Comparison of ENCODE assay signal across 14 cellular contexts in the genomic region with DNA sequence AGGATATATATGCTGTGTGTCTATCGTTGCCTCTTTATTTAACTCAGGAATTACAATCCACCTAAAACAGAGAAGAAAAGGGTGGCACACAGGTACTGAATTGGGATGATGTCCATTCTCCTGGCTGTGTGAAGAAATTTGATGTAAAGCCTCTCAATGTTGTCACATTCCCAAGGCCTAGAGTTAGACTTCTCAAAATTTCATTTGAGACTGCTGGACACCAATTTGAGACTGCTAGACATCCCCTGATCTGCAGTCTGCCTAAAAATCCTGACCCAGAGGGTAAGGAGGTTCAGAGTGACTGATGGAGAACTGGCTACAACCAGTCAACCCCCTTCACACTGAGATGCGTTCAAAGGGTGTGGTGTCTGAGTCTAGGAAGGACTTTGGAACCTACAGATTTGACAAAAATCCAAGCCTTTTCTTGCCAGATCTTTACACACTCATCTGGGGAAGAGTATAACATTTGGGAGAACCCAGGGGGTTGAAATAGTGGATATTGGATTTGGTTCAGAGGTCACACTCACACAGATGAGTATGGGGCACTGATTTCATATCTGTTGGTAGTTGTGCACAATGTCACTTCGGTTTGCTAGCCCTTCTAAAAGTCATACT. TPM values are rescaled to one million over a fixed set of nuclear protein-coding genes. Genes with fewer than 3 reads are reported as not detected.
A peak's percentile ranks its signal among the peaks of the same experiment; 100 is the strongest.
DNase-seq lines count a peak whose midpoint lies in the region; ATAC-seq, FAIRE-seq and TF ChIP-seq lines count a peak whose summit lies in the region.
"Had no signal": no experiment of that assay in that cellular context is flagged by ENCODE, and none has a peak within 500 bp of the region (broad histone marks: within the 10 kb centered on the region; RNA-seq: fewer than 3 reads in every experiment).

No MANE protein-coding gene starts in this region.

- H3K27ac ChIP-seq in ACC112 (ENCODE audit: low read depth, low read length), result peak overlapping the region; percentile 39; the same call in 1 of the 2 replicates
- no peak overlapping the region for H3K27ac ChIP-seq in H1 (ENCODE audit: low read depth, low read length)
- H3K27ac ChIP-seq in osteoblast (ENCODE audit: low read depth, low read length), result peak overlapping the region; percentile 73
- no peak overlapping the region for H3K27ac ChIP-seq in lower lobe of right lung
- no peak overlapping the region for H3K27ac ChIP-seq in small intestine (ENCODE audit: low read depth in 1 of 2, low read length in 1 of 2)

- no peak for TF ChIP-seq POLR2A in H1 (IDR thresholded peaks at IDR 0.05; ENCODE audit: control extremely low read depth in 1 of 2, low read depth in 2 of 2, low read length in 2 of 2)

- no peak for TF ChIP-seq CTCF in HFFc6 (IDR thresholded peaks at IDR 0.05)
- no peak for TF ChIP-seq CTCF in H1 (IDR thresholded peaks at IDR 0.05; ENCODE audit: control extremely low read depth in 1 of 3, insufficient read depth in 1 of 3, low read depth in 1 of 3, low read length in 3 of 3)
- TF ChIP-seq CTCF in osteoblast (IDR thresholded peaks at IDR 0.05; ENCODE audit: extremely low read depth, low read depth, low read length), result no peak
- no peak for TF ChIP-seq CTCF in lower lobe of right lung (IDR thresholded peaks at IDR 0.05)

- no peak overlapping the region for H2BK120ac ChIP-seq in H1 (replicated peaks; ENCODE audit: low read depth, low read length)

- no peak for ATAC-seq in lower lobe of right lung
- ATAC-seq: GM12878 had no signal

- H3K23ac ChIP-seq in H1 (ENCODE audit: insufficient read length), result no peak overlapping the region

- H3K4me3 ChIP-seq in ACC112 (ENCODE audit: low read depth, low read length) (no peak overlapping the region), H1 (ENCODE audit: extremely low read depth in 1 of 4, insufficient read depth in 2 of 4, low read depth in 3 of 4, low read length in 4 of 4) (no peak overlapping the region), osteoblast (ENCODE audit: insufficient read depth, low read length) (no peak overlapping the region), lower lobe of right lung (no peak overlapping the region), small intestine (ENCODE audit: low read depth in 1 of 2, low read length in 2 of 2) (no peak overlapping the region)
- H3K4me3 ChIP-seq: GM12878 had no signal

- H3K79me2 ChIP-seq in ACC112 (ENCODE audit: control insufficient read depth, insufficient read depth, low read length, unreplicated experiment), result peaks cover 45% of the 10 kb centered on the region
- no peaks in the 10 kb centered on the region for H3K79me2 ChIP-seq in H1 (ENCODE audit: control insufficient read depth in 1 of 2, insufficient read depth in 2 of 2, low read length in 2 of 2)
- H3K79me2 ChIP-seq in osteoblast (ENCODE audit: insufficient read depth, low read length), result peaks cover 47% of the 10 kb centered on the region

- H4K5ac ChIP-seq in H1 (ENCODE audit: insufficient read length, low read depth, low read length), result no peak overlapping the region

- no peak overlapping the region for H3K4ac ChIP-seq in H1 (replicated peaks; ENCODE audit: insufficient read length, low read depth, low read length)

- H3K9me3 ChIP-seq in H1 (ENCODE audit: insufficient read depth in 2 of 2, low read depth in 1 of 2, low read length in 1 of 2), result no peaks in the 10 kb centered on the region
- no peaks in the 10 kb centered on the region for H3K9me3 ChIP-seq in osteoblast (ENCODE audit: low read depth, low read length)
- H3K9me3 ChIP-seq in lower lobe of right lung, result no peaks in the 10 kb centered on the region
- H3K9me3 ChIP-seq in small intestine (ENCODE audit: control insufficient read depth, low read depth), result no peaks in the 10 kb centered on the region

- H3K36me3 ChIP-seq in ACC112 (ENCODE audit: insufficient read depth, low read length) (no peaks in the 10 kb centered on the region), H1 (ENCODE audit: control insufficient read depth in 2 of 4, insufficient read depth in 4 of 4, low read length in 3 of 4) (peaks cover 0 to 4% (median 0%) of the 10 kb centered on the region in 4 experiments; a peak in 1 of 8 replicates), osteoblast (ENCODE audit: insufficient read depth, low read length) (no peaks in the 10 kb centered on the region), lower lobe of right lung (no peaks in the 10 kb centered on the region), small intestine (ENCODE audit: control insufficient read depth in 2 of 2, insufficient read depth in 2 of 2, low read length in 2 of 2) (no peaks in the 10 kb centered on the region)

- H3K27me3 ChIP-seq in ACC112 (ENCODE audit: insufficient read depth, low read length) (no peaks in the 10 kb centered on the region), H1 (replicated peaks in 1 of 4; ENCODE audit: control insufficient read depth in 3 of 4, extremely low read depth in 1 of 4, insufficient read depth in 3 of 4, low read length in 3 of 4) (peaks cover 97 to 100% (median 99%) of the 10 kb centered on the region in 4 experiments), osteoblast (ENCODE audit: insufficient read depth, low read length) (no peaks in the 10 kb centered on the region), lower lobe of right lung (ENCODE audit: low read depth) (peaks cover 79% of the 10 kb centered on the region), small intestine (ENCODE audit: control insufficient read depth in 2 of 2, insufficient read depth in 2 of 2, low read length in 2 of 2) (peaks cover 2 to 3% of the 10 kb centered on the region in 2 donors)

- H3K27me3 Mint-ChIP-seq in HFFc6 (ENCODE audit: insufficient read depth), result peaks cover 2% of the 10 kb centered on the region

- H4K20me1 ChIP-seq in H1 (replicated peaks in 1 of 2; ENCODE audit: control insufficient read depth in 1 of 2, insufficient read depth in 2 of 2, low read length in 2 of 2) (peaks cover 23 to 32% of the 10 kb centered on the region in 2 experiments), osteoblast (ENCODE audit: insufficient read depth, low read length) (no peaks in the 10 kb centered on the region)

- no peak for TF ChIP-seq EP300 in H1 (IDR thresholded peaks at IDR 0.05; ENCODE audit: borderline replicate concordance in 1 of 2, low read depth in 2 of 2, low read length in 2 of 2)

- intact Hi-C loops in lower lobe of right lung (cut with DNase I), result no loop called here

- no peak overlapping the region for H3K14ac ChIP-seq in H1 (ENCODE audit: insufficient read length)

- CTCF ChIA-PET in H1 (lab: Charles Lee; ENCODE audit: partially characterized antibody), result interaction anchor here (1.8 kb wide), 1 partner anchor 10 kb away, joined by 6 read pairs; no protein-coding TSS in a partner anchor

- no peak for TF ChIP-seq RAD21 in H1 (IDR thresholded peaks at IDR 0.05 in 1 of 2, conservative IDR thresholded peaks at IDR 0.05 in 1 of 2; ENCODE audit: low read depth in 2 of 2, low read length in 2 of 2)

- H4K8ac ChIP-seq in H1 (ENCODE audit: extremely low read depth, insufficient read depth, low read length), result no peak overlapping the region

- H2BK5ac ChIP-seq in H1 (ENCODE audit: low read depth, low read length), result no peak overlapping the region

- DNase-seq in HFFc6 (no peak), H1 (ENCODE audit: low read depth in 1 of 2, low spot score in 2 of 2) (no peak), osteoblast (ENCODE audit: insufficient read length, low spot score, missing footprints) (peak; percentile 56), lower lobe of right lung (no peak), HT-29 (ENCODE audit: low spot score) (no peak), small intestine (no peak)
- DNase-seq: C1 segment of cervical spinal cord; Calu3; CD4-positive, alpha-beta T cell; DMS79 had no signal

- H3K9me3 Mint-ChIP-seq in HFFc6, result no peaks in the 10 kb centered on the region
- H3K9me3 Mint-ChIP-seq: CD4-positive, alpha-beta T cell had no signal

- peak overlapping the region; percentile 80 for H3K27ac Mint-ChIP-seq in HFFc6
- H3K27ac Mint-ChIP-seq: B cell; CD4-positive, alpha-beta T cell had no signal

- no peak overlapping the region for H2BK15ac ChIP-seq in H1 (ENCODE audit: low read length)

- H3K9ac ChIP-seq in H1 (replicated peaks in 1 of 4; ENCODE audit: extremely low read depth in 1 of 4, low read depth in 3 of 4, low read length in 3 of 4), result no peak overlapping the region

- H3K79me1 ChIP-seq in H1 (ENCODE audit: low read depth, low read length), result no peaks in the 10 kb centered on the region

- no peak overlapping the region for H3K4me2 ChIP-seq in H1 (ENCODE audit: insufficient read depth in 1 of 2, low read depth in 2 of 2, low read length in 2 of 2)
- peak overlapping the region; percentile 34 for H3K4me2 ChIP-seq in osteoblast (ENCODE audit: insufficient read depth, low read length)

- H2BK12ac ChIP-seq in H1 (ENCODE audit: low read depth, low read length), result no peak overlapping the region

- POLR2A ChIA-PET in H1 (lab: Charles Lee; ENCODE audit: partially characterized antibody), result interaction anchor here (0.7 kb wide), 1 partner anchor 74 kb away, joined by 3 read pairs; the partner anchor contains the start of gene FGF5

- H2BK20ac ChIP-seq in H1 (ENCODE audit: low read length), result no peak overlapping the region

- H3K4me3 Mint-ChIP-seq in HFFc6, result peak overlapping the region; percentile 55
- H3K4me3 Mint-ChIP-seq: B cell; CD4-positive, alpha-beta T cell had no signal

- peaks cover 2% of the 10 kb centered on the region; the same call in 1 of the 2 replicates for H3K23me2 ChIP-seq in H1 (ENCODE audit: low read depth, low read length)

- 49% methylated on average over 3 of the region's 3 CpGs; no CpG with 5 or more reads in 1 of the 2 experiments for WGBS in H1 (ENCODE audit: extremely low coverage in 1 of 2, insufficient coverage in 1 of 2, insufficient read length in 1 of 2, insufficient replicate concordance in 2 of 2, low coverage in 1 of 2, low lambda C conversion rate in 2 of 2, missing lambda C conversion rate in 1 of 2), 2 experiments
- WGBS in small intestine, 3 donors, result 33 to 65% (median 46%) methylated on average over 3 of the region's 3 CpGs

- H3K4me1 Mint-ChIP-seq in HFFc6 (ENCODE audit: low read depth), result peaks cover 87% of the 10 kb centered on the region

- no peak overlapping the region for H2AK5ac ChIP-seq in H1 (ENCODE audit: low read depth, low read length)

- H2AFZ ChIP-seq in ACC112 (ENCODE audit: low read length, unreplicated experiment) (no peak overlapping the region), H1 (ENCODE audit: low read length) (no peak overlapping the region), osteoblast (ENCODE audit: low read length) (no peak overlapping the region)

- no peak overlapping the region for H4K91ac ChIP-seq in H1 (replicated peaks; ENCODE audit: insufficient read length, low read length)

- H3K4me1 ChIP-seq in ACC112 (ENCODE audit: control insufficient read depth, insufficient read depth, low read length, unreplicated experiment) (peaks cover 20% of the 10 kb centered on the region), H1 (replicated peaks in 1 of 4; ENCODE audit: control insufficient read depth in 3 of 4, insufficient read depth in 4 of 4, low read length in 3 of 4) (peaks cover 0 to 27% (median 13%) of the 10 kb centered on the region in 4 experiments; a peak in 6 of 7 replicates), osteoblast (ENCODE audit: insufficient read depth, low read length) (peaks cover 36% of the 10 kb centered on the region), lower lobe of right lung (peaks cover 15% of the 10 kb centered on the region), small intestine (ENCODE audit: control insufficient read depth in 2 of 2, insufficient read depth in 1 of 2, low read depth in 1 of 2, low read length in 1 of 2) (no peaks in the 10 kb centered on the region)

- H3K18ac ChIP-seq in H1 (ENCODE audit: extremely low read depth, low read length), result no peak overlapping the region

- H3K36me3 Mint-ChIP-seq in HFFc6 (ENCODE audit: low read depth), result peaks cover 5% of the 10 kb centered on the region; the same call in 1 of the 2 replicates

- H3K56ac ChIP-seq in H1 (replicated peaks; ENCODE audit: insufficient read length, low read depth, low read length), result no peak overlapping the region

- FAIRE-seq in H1 (lab: Jason Lieb, UNC), result no peak
- FAIRE-seq in small intestine (lab: Jason Lieb, UNC), result no peak
- FAIRE-seq: GM12878, GM18507 had no signal

RNA-seq across cellular contexts. Expression of gene PRDM8, which starts 4.9 kb away (rescaled TPM):
- total RNA-seq in HFFc6 (2021; fragmentation: NEBNext Ultra II Directional; extraction: Animal tissue kit (Norgen Biotek cat#: 25700)), result 10 to 100 TPM; 20.4 to 25.4 (median 23.9) TPM
- total RNA-seq in H1 (2021; fragmentation: NEBNext Ultra II Directional; extraction: Animal tissue kit (Norgen Biotek cat#: 25700)), result 0.10 TPM in 1 of 2 replicates, not detected in the other
- polyA plus RNA-seq in H1 (2011; rRNA removed) (0.03 TPM in 1 of 2 replicates, not detected in the other), small intestine (1 to 10 TPM in 1 of 3 donors, under 1 TPM in 1, not detected in 1; 0.27 to 2.0 TPM)
- 0.03 TPM for polyA plus RNA-seq in H1 (2011; cell fraction: cytosol; rRNA removed)
- polyA plus RNA-seq in H1 (2011; cell fraction: nucleus; rRNA removed), result 0.13 TPM
- not detected in 4 replicates for polyA plus RNA-seq in H1 (2012, experiment 1 of 2)
- not detected for polyA plus RNA-seq in H1 (2012, experiment 2 of 2)
- 0.08 TPM for polyA plus RNA-seq in H1 (2013, experiment 1 of 2)
- polyA plus RNA-seq in H1 (2013, experiment 2 of 2), result 0.07 TPM
- not detected in 2 replicates for polyA minus RNA-seq in H1 (2011; rRNA and poly(A)+ RNA removed)
- not detected for polyA minus RNA-seq in H1 (2011; cell fraction: cytosol; rRNA and poly(A)+ RNA removed)
- not detected for polyA minus RNA-seq in H1 (2011; cell fraction: nucleus; rRNA and poly(A)+ RNA removed)
- total RNA-seq in osteoblast (3.6 and 5.0 TPM in 2 replicates), lower lobe of right lung (1.6 TPM)
- 5.7 and 7.0 TPM in 2 replicates for total RNA-seq in HT-29 (2014; rRNA removed; shearing (Covaris generic))

Comparison
In these comparisons a context has a peak if more than half of its experiments do, and no peak if none do; other contexts are left out.
1. H3K27ac ChIP-seq: peak in ACC112 (single experiment) and osteoblast (single experiment); none in H1 (single experiment), lower lobe of right lung (single experiment) and small intestine (0 of 2).